Comparison of ENCODE assay signal across 18 cellular contexts in the genomic region with DNA sequence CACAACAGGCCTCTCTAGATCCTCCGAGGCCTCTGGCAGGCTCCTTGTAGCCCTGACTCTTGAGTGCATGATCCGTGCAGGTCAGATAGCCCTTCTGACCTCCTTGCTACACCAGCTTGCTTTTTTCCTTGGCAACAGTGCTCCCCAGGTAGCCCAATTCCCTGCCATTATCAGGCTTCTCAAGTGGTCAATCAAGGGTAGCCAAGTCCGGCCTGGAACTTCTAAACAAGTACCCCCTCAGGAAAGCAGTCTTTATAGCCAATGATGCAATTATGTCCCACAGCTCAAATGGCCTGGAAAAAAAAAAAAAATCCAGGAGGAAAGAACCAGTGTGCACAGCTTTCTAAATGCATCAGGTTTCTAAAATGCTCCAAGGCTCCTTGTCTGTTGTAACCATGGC. TPM values are rescaled to one million over a fixed set of nuclear protein-coding genes. Genes with fewer than 3 reads are reported as not detected.
DNase-seq lines count a peak whose midpoint lies in the region; ATAC-seq and TF ChIP-seq lines count a peak whose summit lies in the region.
"Had no signal": no experiment of that assay in that cellular context is flagged by ENCODE, and none has a peak within 500 bp of the region (broad histone marks: within the 10 kb centered on the region; RNA-seq: fewer than 3 reads in every experiment).

No MANE protein-coding gene starts in this region.

- no peaks in the 10 kb centered on the region for H3K27me3 ChIP-seq in thyroid gland
- no peaks in the 10 kb centered on the region for H3K27me3 ChIP-seq in CD8-positive, alpha-beta memory T cell (ENCODE audit: insufficient read depth, low read length, poor library complexity, severe bottlenecking)

- DNase-seq in NCI-H1417 (lab: John Stamatoyannopoulos, UW) (peak; percentile 35 to 72 (median 62)), NCI-H1417 treated with DMSO at 0.1 percent for 48 hours (lab: John Stamatoyannopoulos, UW) (no peak), ELF-1 (ENCODE audit: low read depth, low spot score) (peak; percentile 24), kidney tubule cell (ENCODE audit: low spot score) (peak; percentile 9), thyroid gland (peak; percentile 83 to 88)
- DNase-seq in CD8-positive, alpha-beta memory T cell: no peak
- no peak for DNase-seq in activated CD8-positive, alpha-beta T cell treated with anti-CD3 and anti-CD28 coated beads, Interleukin-2, amount 10 ng/mL, durations not matched to agents 7 days and 5 days
- DNase-seq: AML-193; CD4-positive, alpha-beta T cell; DMS153; DND-41; EL; GM23248 had no signal

- 15 to 39% methylated on average over 3 of the region's 3 CpGs for WGBS in thyroid gland, 2 donors

- no peak overlapping the region for H3K4me3 Mint-ChIP-seq in CD8-positive, alpha-beta memory T cell
- H3K4me3 Mint-ChIP-seq in activated CD8-positive, alpha-beta T cell treated with anti-CD3 and anti-CD28 coated beads, Interleukin-2, amount 10 ng/mL, durations not matched to agents 7 days and 5 days: no peak overlapping the region
- H3K4me3 Mint-ChIP-seq: CD4-positive, alpha-beta T cell had no signal

- POLR2A ChIA-PET in CD8-positive, alpha-beta memory T cell (lab: Charles Lee): no interaction called here
- POLR2A ChIA-PET in activated CD8-positive, alpha-beta T cell treated with anti-CD3 and anti-CD28 coated beads, Interleukin-2, amount 10 ng/mL, durations not matched to agents 7 days and 5 days (lab: Charles Lee): no interaction called here

- no peak overlapping the region for H3K27ac Mint-ChIP-seq in CD8-positive, alpha-beta memory T cell
- no peak overlapping the region for H3K27ac Mint-ChIP-seq in activated CD8-positive, alpha-beta T cell treated with anti-CD3 and anti-CD28 coated beads, Interleukin-2, amount 10 ng/mL, durations not matched to agents 7 days and 5 days
- H3K27ac Mint-ChIP-seq: CD4-positive, alpha-beta T cell had no signal

- no peak for ATAC-seq in activated CD8-positive, alpha-beta T cell treated with anti-CD3 and anti-CD28 coated beads, Interleukin-2, amount 10 ng/mL, durations not matched to agents 7 days and 5 days
- ATAC-seq: A549, HepG2 had no signal

- H3K36me3 ChIP-seq in thyroid gland: no peaks in the 10 kb centered on the region
- no peaks in the 10 kb centered on the region for H3K36me3 ChIP-seq in CD8-positive, alpha-beta memory T cell (ENCODE audit: insufficient read depth, low read length)
- H3K36me3 ChIP-seq: HAP-1 had no signal

- no peaks in the 10 kb centered on the region for H3K36me3 Mint-ChIP-seq in CD8-positive, alpha-beta memory T cell
- H3K36me3 Mint-ChIP-seq in activated CD8-positive, alpha-beta T cell treated with anti-CD3 and anti-CD28 coated beads, Interleukin-2, amount 10 ng/mL, durations not matched to agents 7 days and 5 days (ENCODE audit: low read depth): no peaks in the 10 kb centered on the region

- peaks cover 24 to 31% of the 10 kb centered on the region in 2 donors for H3K4me1 ChIP-seq in thyroid gland
- H3K4me1 ChIP-seq in CD8-positive, alpha-beta memory T cell (ENCODE audit: insufficient read depth, low read length): no peaks in the 10 kb centered on the region
- H3K4me1 ChIP-seq: A549 had no signal

- no peaks in the 10 kb centered on the region for H3K9me3 ChIP-seq in thyroid gland
- no peaks in the 10 kb centered on the region for H3K9me3 ChIP-seq in CD8-positive, alpha-beta memory T cell (ENCODE audit: low read length)
- H3K9me3 ChIP-seq: A549 had no signal

- no peak overlapping the region for H3K4me3 ChIP-seq in thyroid gland (replicated peaks in 1 of 3)
- H3K4me3 ChIP-seq in CD8-positive, alpha-beta memory T cell (ENCODE audit: low read length): no peak overlapping the region
- H3K4me3 ChIP-seq: A549, GM23248, HAP-1 had no signal

- H3K4me1 Mint-ChIP-seq in CD8-positive, alpha-beta memory T cell: no peaks in the 10 kb centered on the region
- no peaks in the 10 kb centered on the region for H3K4me1 Mint-ChIP-seq in activated CD8-positive, alpha-beta T cell treated with anti-CD3 and anti-CD28 coated beads, Interleukin-2, amount 10 ng/mL, durations not matched to agents 7 days and 5 days (ENCODE audit: low read depth)

- TF ChIP-seq POLR2A in thyroid gland (IDR thresholded peaks at IDR 0.05): no peak

- CTCF ChIA-PET in CD8-positive, alpha-beta memory T cell (lab: Charles Lee): no interaction called here
- CTCF ChIA-PET in activated CD8-positive, alpha-beta T cell treated with anti-CD3 and anti-CD28 coated beads, Interleukin-2, amount 10 ng/mL, durations not matched to agents 7 days and 5 days (lab: Charles Lee): no interaction called here

- no peak for TF ChIP-seq CTCF in thyroid gland (IDR thresholded peaks at IDR 0.05)

- peaks cover 0 to 9% (median 0%) of the 10 kb centered on the region in 5 donors for H3K9me3 Mint-ChIP-seq in CD8-positive, alpha-beta memory T cell
- H3K9me3 Mint-ChIP-seq in activated CD8-positive, alpha-beta T cell treated with anti-CD3 and anti-CD28 coated beads, Interleukin-2, amount 10 ng/mL, durations not matched to agents 7 days and 5 days (ENCODE audit: insufficient read depth): no peaks in the 10 kb centered on the region
- H3K9me3 Mint-ChIP-seq: CD4-positive, alpha-beta T cell had no signal

- intact Hi-C loops in thyroid gland (cut with DNase I): no loop called here

- no peaks in the 10 kb centered on the region for H3K27me3 Mint-ChIP-seq in CD8-positive, alpha-beta memory T cell
- H3K27me3 Mint-ChIP-seq in activated CD8-positive, alpha-beta T cell treated with anti-CD3 and anti-CD28 coated beads, Interleukin-2, amount 10 ng/mL, durations not matched to agents 7 days and 5 days (ENCODE audit: low read depth): peaks cover 1% of the 10 kb centered on the region
- H3K27me3 Mint-ChIP-seq: CD4-positive, alpha-beta T cell had no signal

- peak overlapping the region in 2 of 3 donors; percentile 54 to 74 for H3K27ac ChIP-seq in thyroid gland
- no peak overlapping the region for H3K27ac ChIP-seq in CD8-positive, alpha-beta memory T cell (ENCODE audit: low read depth, low read length)
- H3K27ac ChIP-seq: 22Rv1, A549, C4-2B, GM23248 had no signal

RNA-seq across cellular contexts. Expression of gene TENM4, which starts 59.8 kb away (rescaled TPM):
- total RNA-seq in thyroid gland: 100 to 1,000 TPM in 2 of 4 donors, 10 to 100 TPM in 2; 16.8 to 158 (median 120) TPM
- total RNA-seq in CD8-positive, alpha-beta memory T cell: not detected
- polyA plus RNA-seq in CD8-positive, alpha-beta memory T cell: not detected
- total RNA-seq in activated CD8-positive, alpha-beta T cell treated with anti-CD3 and anti-CD28 coated beads, Interleukin-2, amount 10 ng/mL, durations not matched to agents 7 days and 5 days: not detected
- total RNA-seq: HepG2 had no signal
- polyA plus RNA-seq: HepG2 had no signal

Comparison
In these comparisons a context has a peak if more than half of its experiments do, and no peak if none do; other contexts are left out.
1. DNase-seq: peak in NCI-H1417 (3 of 3), ELF-1 (single experiment), kidney tubule cell (single experiment) and thyroid gland (2 of 2); none in NCI-H1417 treated with DMSO at 0.1 percent for 48 hours (single experiment), CD8-positive, alpha-beta memory T cell (0 of 5) and activated CD8-positive, alpha-beta T cell treated with anti-CD3 and anti-CD28 coated beads, Interleukin-2, amount 10 ng/mL, durations not matched to agents 7 days and 5 days (single experiment).
2. RNA of gene TENM4, which starts 59.8 kb away (total RNA-seq): 16.8 to 158 TPM in thyroid gland; not detected in CD8-positive, alpha-beta memory T cell and not detected in activated CD8-positive, alpha-beta T cell treated with anti-CD3 and anti-CD28 coated beads, Interleukin-2, amount 10 ng/mL, durations not matched to agents 7 days and 5 days; every median in the first group is over 10 times any median in the second.